Comparison of ENCODE assay signal across 1 cellular context in genomic region chr13:113664751-113665581, GRCh38.
TF ChIP-seq lines count a peak whose summit lies in the region.

No MANE protein-coding gene starts in this region.

TF ChIP-seq in WTC11, 78 proteins besides CTCF, POLR2A, EP300 and RAD21 (continued from another document):
- no peak for TF ChIP-seq ZNF232 (CRISPR knock-in tag; IDR thresholded peaks at IDR 0.05)
- no peak for TF ChIP-seq CREB1 (CRISPR knock-in tag; IDR thresholded peaks at IDR 0.05)
TF ChIP-seq in WTC11: peak in this region for 0.
